2 cellular contexts compared by ENCODE assay signal in genomic region chr1:93701619-93702018, GRCh38.
A peak's percentile ranks its signal among the peaks of the same experiment; 100 is the strongest.
TF ChIP-seq lines count a peak whose summit lies in the region.

No MANE protein-coding gene starts in this region.

TF ChIP-seq in HCT116, 20 proteins besides CTCF, POLR2A, EP300 and RAD21:
- peak; percentile 82 for TF ChIP-seq YY1 (IDR thresholded peaks at IDR 0.05; ENCODE audit: extremely low read depth, insufficient replicate concordance, low read depth, low read length)
- TF ChIP-seq ZBTB33 (IDR thresholded peaks at IDR 0.05; ENCODE audit: extremely low read depth, insufficient replicate concordance, low read length): peak; percentile 80
- no peak for TF ChIP-seq SRF (IDR thresholded peaks at IDR 0.05; ENCODE audit: low read depth)
- TF ChIP-seq ZFX (IDR thresholded peaks at IDR 0.05): peak; percentile 29; the same call in 1 of the 2 replicates
- no peak for TF ChIP-seq REST (IDR thresholded peaks at IDR 0.05; ENCODE audit: low read depth)
- TF ChIP-seq POLR2AphosphoS5 (IDR thresholded peaks at IDR 0.05; ENCODE audit: low read depth, low read length): peak; percentile 79; the same call in 1 of the 2 replicates
- TF ChIP-seq TCF7L2 (IDR thresholded peaks at IDR 0.05; ENCODE audit: borderline replicate concordance, extremely low read depth, insufficient read depth, insufficient read length): peak; percentile 25
TF ChIP-seq in HCT116: peak in this region for 5.

TF ChIP-seq in HepG2, 621 proteins besides CTCF, POLR2A, EP300 and RAD21:
- no peak for TF ChIP-seq MAFK (conservative IDR thresholded peaks at IDR 0.05 in 1 of 2, IDR thresholded peaks at IDR 0.05 in 1 of 2; ENCODE audit: low read length in 2 of 2)
- peak; percentile 81 for TF ChIP-seq FOSL2 (CRISPR knock-in tag; IDR thresholded peaks at IDR 0.05)
